Comparison of ENCODE assay signal across 8 cellular contexts in the genomic region with DNA sequence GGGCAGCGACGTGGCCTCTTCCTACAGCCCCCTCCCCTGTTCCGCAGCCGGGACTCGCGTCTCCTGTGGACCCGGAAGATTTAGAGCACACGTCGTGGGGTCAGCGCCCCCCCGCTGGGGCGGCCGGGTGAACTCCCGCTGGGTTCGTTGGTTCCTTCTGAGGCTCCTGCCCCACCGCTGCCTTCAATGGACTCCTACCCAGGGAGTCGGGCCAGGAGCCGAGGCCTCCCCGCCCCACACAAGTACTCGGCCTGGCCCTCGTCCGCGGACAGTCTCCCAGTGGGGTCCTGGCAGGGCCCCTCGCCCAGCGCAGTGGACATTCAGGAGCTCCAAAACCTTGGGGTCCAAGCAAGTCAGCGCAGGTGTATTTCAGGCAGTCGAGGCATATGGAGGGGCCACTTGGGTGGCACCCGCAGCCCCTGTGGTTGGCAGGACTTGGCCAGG.
A peak's percentile ranks its signal among the peaks of the same experiment; 100 is the strongest.
DNase-seq lines count a peak whose midpoint lies in the region; ATAC-seq and TF ChIP-seq lines count a peak whose summit lies in the region.

No MANE protein-coding gene starts in this region.

- H3K27me3 ChIP-seq in NT2/D1 (ENCODE audit: insufficient read depth, insufficient read length) = peaks cover 6% of the 10 kb centered on the region

- CTCF ChIA-PET in GM10248 (lab: Yijun Ruan, JAX) = interaction anchor here (1.5 to 4.4 kb wide), 2 partner anchors 724 to 728 kb away, joined by 4 to 47 read pairs; no protein-coding TSS in a partner anchor

- H3K27ac Mint-ChIP-seq in effector memory CD8-positive, alpha-beta T cell = no peak overlapping the region
- H3K27ac Mint-ChIP-seq in nephron = no peak overlapping the region

- no peak for TF ChIP-seq CTCF in nephron (IDR thresholded peaks at IDR 0.05; ENCODE audit: unreplicated experiment in 3 of 3)
- TF ChIP-seq CTCF in GM10248 (IDR thresholded peaks at IDR 0.05; ENCODE audit: control extremely low read depth, extremely low read depth, low read depth, missing control alignments) = no peak

- H3K4me1 Mint-ChIP-seq in effector memory CD8-positive, alpha-beta T cell (ENCODE audit: low read depth in 2 of 2) = peaks cover 9% of the 10 kb centered on the region in 2 donors
- H3K4me1 Mint-ChIP-seq in nephron = no peaks in the 10 kb centered on the region

- POLR2A ChIA-PET in GM10248 (lab: Yijun Ruan, JAX) = no interaction called here

- no peaks in the 10 kb centered on the region for H3K36me3 Mint-ChIP-seq in effector memory CD8-positive, alpha-beta T cell (ENCODE audit: insufficient read depth)
- no peaks in the 10 kb centered on the region for H3K36me3 Mint-ChIP-seq in nephron (ENCODE audit: low read depth)

- H3K27me3 Mint-ChIP-seq in effector memory CD8-positive, alpha-beta T cell = peaks cover 46 to 56% of the 10 kb centered on the region in 2 donors
- peaks cover 79% of the 10 kb centered on the region for H3K27me3 Mint-ChIP-seq in nephron (ENCODE audit: low read depth)

- H3K9ac ChIP-seq in NT2/D1 (ENCODE audit: insufficient read length, low read depth) = peak overlapping the region; percentile 97

- ATAC-seq in effector memory CD8-positive, alpha-beta T cell (replicated peaks) = no peak
- ATAC-seq in HG03342 (IDR thresholded peaks at IDR 0.05; ENCODE audit: unreplicated experiment) = no peak

- H3K9me3 Mint-ChIP-seq in effector memory CD8-positive, alpha-beta T cell = no peaks in the 10 kb centered on the region
- H3K9me3 Mint-ChIP-seq in nephron = no peaks in the 10 kb centered on the region

- no peaks in the 10 kb centered on the region for H3K9me3 ChIP-seq in NT2/D1 (ENCODE audit: insufficient read depth, low read length)

- peak overlapping the region; percentile 70 to 79 for H3K4me3 Mint-ChIP-seq in effector memory CD8-positive, alpha-beta T cell
- H3K4me3 Mint-ChIP-seq in nephron = peak overlapping the region; percentile 69 to 76 (median 73)

- H3K36me3 ChIP-seq in NT2/D1 (ENCODE audit: insufficient read depth, insufficient read length, low read length) = no peaks in the 10 kb centered on the region

- DNase-seq in EH (ENCODE audit: low read depth) (peak; percentile 44), NT2/D1 (ENCODE audit: low read depth, low spot score) (no peak), GM10248 (ENCODE audit: extremely low spot score) (no peak), NCI-H2107 treated with DMSO at 0.1 percent for 48 hours (lab: John Stamatoyannopoulos, UW; ENCODE audit: unreplicated experiment) (no peak), midbrain (lab: John Stamatoyannopoulos, UW) (no peak)
- DNase-seq in effector memory CD8-positive, alpha-beta T cell = no peak

- H3K4me1 ChIP-seq in NT2/D1 (ENCODE audit: insufficient read depth, insufficient read length) = peaks cover 23% of the 10 kb centered on the region

- peak overlapping the region; percentile 95 for H3K4me3 ChIP-seq in NT2/D1 (ENCODE audit: insufficient read length, low read depth)
